13 cellular contexts compared by ENCODE assay signal in genomic region chr17:74325376-74325742, GRCh38. TPM values are rescaled to one million over a fixed set of nuclear protein-coding genes. Genes with fewer than 3 reads are reported as not detected.
DNase-seq lines count a peak whose midpoint lies in the region; ATAC-seq and TF ChIP-seq lines count a peak whose summit lies in the region.
"Had no signal": no experiment of that assay in that cellular context is flagged by ENCODE, and none has a peak within 500 bp of the region (broad histone marks: within the 10 kb centered on the region; RNA-seq: fewer than 3 reads in every experiment).

No MANE protein-coding gene starts in this region.

- H3K27me3 Mint-ChIP-seq in brain, result peaks cover 51% of the 10 kb centered on the region

- no peak for TF ChIP-seq POLR2A in stomach (IDR thresholded peaks at IDR 0.05)

- peaks cover 0 to 9% (median 0%) of the 10 kb centered on the region in 5 experiments for H3K9me3 Mint-ChIP-seq in brain
- H3K9me3 Mint-ChIP-seq: activated T-cell treated with anti-CD3 and anti-CD28 coated beads, Interleukin-2, amount 50 U/mL, for 24 hours; T-helper 1 cell treated with Interleukin-12 subunit alpha and Interleukin-12 subunit beta and Interleukin-4 antibody, amounts not matched to agents 30 μg/mL and 1 μg/mL, for 36 hours had no signal

- intact Hi-C loops in lower lobe of right lung (cut with DNase I), result no loop called here
- intact Hi-C loops in stomach (cut with DNase I; ENCODE audit: low total_unique reads), result no loop called here

- H3K27me3 ChIP-seq in lower lobe of right lung (ENCODE audit: low read depth) (peaks cover 21% of the 10 kb centered on the region), stomach (peaks cover 0 to 48% (median 29%) of the 10 kb centered on the region in 3 donors), BE2C (peaks cover 21% of the 10 kb centered on the region), MG63 (no peaks in the 10 kb centered on the region)

- H3K36me3 Mint-ChIP-seq in brain, result no peaks in the 10 kb centered on the region

- H3K4me3 ChIP-seq in lower lobe of right lung (peak overlapping the region; percentile 46), stomach (peak overlapping the region in 3 of 4 donors; percentile 40 to 51 (median 44)), BE2C (ENCODE audit: low read depth, low read length) (no peak overlapping the region), MG63 (no peak overlapping the region)

- H3K27ac ChIP-seq in lower lobe of right lung, result no peak overlapping the region
- H3K27ac ChIP-seq in stomach, result peak overlapping the region in 2 of 5 donors; percentile 18 to 22
- H3K27ac ChIP-seq: KMS-11 had no signal

- ATAC-seq in lower lobe of right lung (peak in 1 of 2 donors; percentile 3), GM21825 (IDR thresholded peaks at IDR 0.05; ENCODE audit: unreplicated experiment) (no peak)

- DNase-seq in DMS53 (lab: John Stamatoyannopoulos, UW) (peak; percentile 38), DMS53 treated with DMSO at 0.1 percent for 48 hours (lab: John Stamatoyannopoulos, UW; ENCODE audit: unreplicated experiment) (no peak), lower lobe of right lung (no peak), stomach (no peak), BE2C (no peak), MG63 (no peak)

- no peak overlapping the region for H3K27ac Mint-ChIP-seq in brain
- H3K27ac Mint-ChIP-seq: activated T-cell treated with anti-CD3 and anti-CD28 coated beads, Interleukin-2, amount 50 U/mL, for 24 hours; T-helper 1 cell treated with Interleukin-12 subunit alpha and Interleukin-12 subunit beta and Interleukin-4 antibody, amounts not matched to agents 30 μg/mL and 1 μg/mL, for 36 hours had no signal

- TF ChIP-seq CTCF in brain (conservative IDR thresholded peaks at IDR 0.05), result no peak
- no peak for TF ChIP-seq CTCF in lower lobe of right lung (IDR thresholded peaks at IDR 0.05)
- TF ChIP-seq CTCF in stomach (IDR thresholded peaks at IDR 0.05), result no peak
- TF ChIP-seq CTCF in BE2C (IDR thresholded peaks at IDR 0.05; ENCODE audit: low read depth, low read length), result no peak

- H3K9me3 ChIP-seq in lower lobe of right lung (no peaks in the 10 kb centered on the region), stomach (no peaks in the 10 kb centered on the region), BE2C (no peaks in the 10 kb centered on the region), MG63 (no peaks in the 10 kb centered on the region)

- peaks cover 15% of the 10 kb centered on the region for H3K4me1 Mint-ChIP-seq in brain

- H3K4me1 ChIP-seq in lower lobe of right lung, result peaks cover 21% of the 10 kb centered on the region
- H3K4me1 ChIP-seq in stomach, result peaks cover 14 to 24% (median 18%) of the 10 kb centered on the region in 4 donors
- no peaks in the 10 kb centered on the region for H3K4me1 ChIP-seq in BE2C

- H3K36me3 ChIP-seq in lower lobe of right lung, result no peaks in the 10 kb centered on the region
- H3K36me3 ChIP-seq in stomach, result no peaks in the 10 kb centered on the region
- H3K36me3 ChIP-seq in BE2C, result no peaks in the 10 kb centered on the region
- H3K36me3 ChIP-seq in MG63, result no peaks in the 10 kb centered on the region

- WGBS in stomach, 5 donors, result 22 to 32% (median 27%) methylated on average over 10 to 11 of the region's 11 CpGs

- H3K4me3 Mint-ChIP-seq in brain, result peak overlapping the region in 3 of 5 experiments; percentile 13 to 56 (median 49)
- H3K4me3 Mint-ChIP-seq: activated T-cell treated with anti-CD3 and anti-CD28 coated beads, Interleukin-2, amount 50 U/mL, for 24 hours; T-helper 1 cell treated with Interleukin-12 subunit alpha and Interleukin-12 subunit beta and Interleukin-4 antibody, amounts not matched to agents 30 μg/mL and 1 μg/mL, for 36 hours had no signal

- TF ChIP-seq EP300 in stomach (IDR thresholded peaks at IDR 0.05), result no peak

RNA-seq across cellular contexts. Expression of gene KIF19, which starts 0.7 kb away (rescaled TPM):
- 48.2 TPM for polyA plus RNA-seq in brain (ENCODE audit: insufficient read depth, low read depth, low replicate concordance)
- 3.6 TPM for total RNA-seq in lower lobe of right lung
- 10 to 100 TPM in 1 of 5 donors, under 1 TPM in 1, not detected in 3; 0.58 to 44.3 TPM for total RNA-seq in stomach
- polyA plus RNA-seq in stomach, result under 1 TPM; 0.20 to 0.62 (median 0.46) TPM
- 0.54 TPM for polyA plus RNA-seq in BE2C (2012; ENCODE audit: insufficient read depth, insufficient read length, low read depth)
- total RNA-seq in MG63 (2014; rRNA removed; shearing (Covaris generic); ENCODE audit: low replicate concordance), result not detected in 2 replicates
- total RNA-seq: A172 had no signal

RNA-seq across cellular contexts. Expression of gene BTBD17, which starts 36.3 kb away (rescaled TPM):
- polyA plus RNA-seq in brain (ENCODE audit: insufficient read depth, low read depth, low replicate concordance) (48.3 TPM), stomach (not detected)
- total RNA-seq in lower lobe of right lung (not detected), stomach (not detected)
- 1.0 TPM for polyA plus RNA-seq in BE2C (2012; ENCODE audit: insufficient read depth, insufficient read length, low read depth)
- not detected in 2 replicates for total RNA-seq in MG63 (2014; rRNA removed; shearing (Covaris generic); ENCODE audit: low replicate concordance)
- total RNA-seq: A172, subcutaneous adipose tissue had no signal

RNA-seq across cellular contexts. Expression of gene GPR142, which starts 41.9 kb away (rescaled TPM):
- polyA plus RNA-seq in brain (ENCODE audit: insufficient read depth, low read depth, low replicate concordance) (0.51 TPM), stomach (not detected)
- total RNA-seq in lower lobe of right lung (not detected), stomach (not detected)
- not detected for polyA plus RNA-seq in BE2C (2012; ENCODE audit: insufficient read depth, insufficient read length, low read depth)
- not detected in 2 replicates for total RNA-seq in MG63 (2014; rRNA removed; shearing (Covaris generic); ENCODE audit: low replicate concordance)
- total RNA-seq: A172 had no signal

RNA-seq across cellular contexts. Expression of gene DNAI2, which starts 51.3 kb away (rescaled TPM):
- polyA plus RNA-seq in brain (ENCODE audit: insufficient read depth, low read depth, low replicate concordance), result 0.56 TPM
- total RNA-seq in lower lobe of right lung, result 6.2 TPM
- total RNA-seq in stomach, result not detected
- polyA plus RNA-seq in stomach, result not detected
- not detected for polyA plus RNA-seq in BE2C (2012; ENCODE audit: insufficient read depth, insufficient read length, low read depth)
- total RNA-seq in MG63 (2014; rRNA removed; shearing (Covaris generic); ENCODE audit: low replicate concordance), result not detected in 2 replicates
- total RNA-seq: A172, subcutaneous adipose tissue had no signal

Comparison
In these comparisons a context has a peak if more than half of its experiments do, and no peak if none do; other contexts are left out.
1. H3K4me3 ChIP-seq: peak in lower lobe of right lung (single experiment) and stomach (3 of 4); none in BE2C (single experiment) and MG63 (single experiment).